ENCODE assay signal across 7 cellular contexts in the genomic region with DNA sequence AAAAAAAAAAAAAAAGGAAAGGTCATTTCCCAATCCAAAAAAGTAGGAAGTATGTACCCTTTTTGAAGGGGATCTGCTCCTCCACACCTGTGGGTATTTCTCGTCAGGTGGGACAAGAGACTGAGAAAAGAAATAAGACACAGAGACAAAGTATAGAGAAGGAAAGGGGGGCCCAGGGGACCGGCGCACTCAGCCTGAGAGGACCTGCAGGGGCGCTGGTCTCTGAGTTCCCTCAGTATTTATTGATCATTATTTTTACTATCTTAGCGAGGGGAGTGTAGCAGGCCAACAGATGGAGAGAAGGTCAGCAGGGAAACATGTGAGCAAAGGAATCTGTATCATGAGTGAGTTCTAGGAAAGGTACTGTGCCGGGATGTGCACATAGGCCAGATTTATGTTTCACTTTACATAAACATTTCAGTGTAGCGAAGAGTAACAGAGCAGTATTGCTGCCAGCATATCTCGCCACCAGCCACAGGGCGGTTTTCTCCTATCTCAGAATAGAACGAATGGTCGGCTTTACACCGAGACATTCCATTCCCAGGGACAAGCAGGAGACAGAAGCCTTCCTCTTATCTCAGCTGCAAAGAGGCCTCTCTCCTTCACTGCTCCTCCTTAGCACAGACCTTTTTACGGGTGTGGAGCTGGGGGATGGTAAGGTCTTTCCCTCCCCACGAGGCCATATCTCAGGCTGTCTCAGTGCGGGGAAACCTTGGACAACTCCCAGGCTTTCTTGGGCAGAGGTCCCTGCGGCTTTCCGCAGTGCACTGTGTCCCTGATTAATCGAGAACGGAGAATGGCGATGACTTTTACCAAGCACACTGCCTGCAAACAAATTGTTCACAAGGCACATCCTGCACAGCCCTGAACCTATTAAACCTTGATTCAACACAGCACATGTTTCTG. TPM values are rescaled to one million over a fixed set of nuclear protein-coding genes. Genes with fewer than 3 reads are reported as not detected.
DNase-seq lines count a peak whose midpoint lies in the region; ATAC-seq and TF ChIP-seq lines count a peak whose summit lies in the region.
"Not testable (repeated sequence)": the region's sequence is repeated elsewhere in the genome, so short reads cannot be mapped to it uniquely, and the experiment has no call there.

No MANE protein-coding gene starts in this region.

- WGBS in gastroesophageal sphincter (ENCODE audit: low coverage in 1 of 2), 2 donors: 25 to 31% methylated on average over 14 to 19 of the region's 20 CpGs
- WGBS in spleen, 5 donors: 71 to 89% (median 79%) methylated on average over 20 of the region's 20 CpGs

- H3K4me2 ChIP-seq in osteoblast (ENCODE audit: insufficient read depth, low read length): peak overlapping the region; percentile 76

- not testable (repeated sequence) for H4K20me1 ChIP-seq in osteoblast (ENCODE audit: insufficient read depth, low read length)

- not testable (repeated sequence) for TF ChIP-seq EP300 in gastroesophageal sphincter (IDR thresholded peaks at IDR 0.05)

- ATAC-seq in gastroesophageal sphincter: not testable (repeated sequence)

- TF ChIP-seq POLR2A in gastroesophageal sphincter (IDR thresholded peaks at IDR 0.05); spleen (IDR thresholded peaks at IDR 0.05): not testable (repeated sequence)

- not testable (repeated sequence) for H3K9me3 ChIP-seq in gastroesophageal sphincter; osteoblast (ENCODE audit: low read depth, low read length); spleen

- DNase-seq in HUDEP-2 (lab: John Stamatoyannopoulos, UW; ENCODE audit: unreplicated experiment in 76 of 76) (peak in 71 of 76 experiments; percentile 24 to 86 (median 63)), cerebellar cortex (ENCODE audit: low spot score) (peak; percentile 63), left kidney (ENCODE audit: low read depth, low spot score) (peak; percentile 62), spleen (peak; percentile 55)
- not testable (repeated sequence) for DNase-seq in osteoblast (ENCODE audit: insufficient read length, low spot score, missing footprints)

- intact Hi-C loops in spleen (cut with DNase I; ENCODE audit: low total_unique reads): not testable (repeated sequence)

- peak overlapping the region; percentile 76 for H2AFZ ChIP-seq in osteoblast (ENCODE audit: low read length)

- not testable (repeated sequence) for H3K27me3 ChIP-seq in gastroesophageal sphincter; osteoblast (ENCODE audit: insufficient read depth, low read length); spleen (replicated peaks in 1 of 7)

- peak overlapping the region; percentile 19 to 75 (median 65) for H3K27ac ChIP-seq in gastroesophageal sphincter
- not testable (repeated sequence) for H3K27ac ChIP-seq in osteoblast (ENCODE audit: low read depth, low read length); spleen

- peaks cover 0 to 46% (median 4%) of the 10 kb centered on the region in 3 donors for H3K4me1 ChIP-seq in gastroesophageal sphincter
- peaks cover 11% of the 10 kb centered on the region for H3K4me1 ChIP-seq in osteoblast (ENCODE audit: insufficient read depth, low read length)
- H3K4me1 ChIP-seq in spleen: peaks cover 8 to 39% (median 17%) of the 10 kb centered on the region in 6 donors

- H3K4me3 ChIP-seq in WI38 (ENCODE audit: low read depth, low read length) (0 out of 2 replicates have a peak overlapping the region, but pooled peaks have one; percentile 17), gastroesophageal sphincter (peak overlapping the region in 1 of 2 donors; percentile 14), osteoblast (ENCODE audit: insufficient read depth, low read length) (peak overlapping the region; percentile 52)
- not testable (repeated sequence) for H3K4me3 ChIP-seq in spleen

- TF ChIP-seq CTCF in WI38 (IDR thresholded peaks at IDR 0.05; ENCODE audit: low read depth, low read length) (0 out of 2 replicates have a peak, but pooled peaks have one; percentile 13), gastroesophageal sphincter (IDR thresholded peaks at IDR 0.05) (peak in 1 of 4 experiments; percentile 13), osteoblast (IDR thresholded peaks at IDR 0.05; ENCODE audit: extremely low read depth, low read depth, low read length) (peak; percentile 11)
- TF ChIP-seq CTCF in spleen (IDR thresholded peaks at IDR 0.05 in 8 of 11, conservative IDR thresholded peaks at IDR 0.05 in 3 of 11): not testable (repeated sequence)

- not testable (repeated sequence) for H3K36me3 ChIP-seq in gastroesophageal sphincter; osteoblast (ENCODE audit: insufficient read depth, low read length); spleen

- not testable (repeated sequence) for H3K79me2 ChIP-seq in osteoblast (ENCODE audit: insufficient read depth, low read length)

RNA-seq across cellular contexts. Expression of gene PGAP6, which starts 6.2 kb away (rescaled TPM):
- total RNA-seq in gastroesophageal sphincter (10 to 100 TPM; 19.9 to 47.6 (median 24.3) TPM), osteoblast (40.1 and 54.3 TPM in 2 replicates), spleen (10 to 100 TPM; 35.7 to 63.2 (median 51.0) TPM)
- 10 to 100 TPM; 19.5 to 40.6 (median 32.2) TPM for polyA plus RNA-seq in spleen

RNA-seq across cellular contexts. Expression of gene NME4, which starts 9.0 kb away (rescaled TPM):
- total RNA-seq in gastroesophageal sphincter (100 to 1,000 TPM in 3 of 4 donors, 10 to 100 TPM in 1; 61.1 to 169 (median 136) TPM), osteoblast (77.2 and 83.6 TPM in 2 replicates), spleen (10 to 100 TPM; 27.3 to 71.4 (median 50.0) TPM)
- polyA plus RNA-seq in spleen: 10 to 100 TPM; 43.4 to 75.8 (median 67.7) TPM

RNA-seq across cellular contexts. Expression of gene DECR2, which starts 13.7 kb away (rescaled TPM):
- 10 to 100 TPM; 11.7 to 25.4 (median 19.9) TPM for total RNA-seq in gastroesophageal sphincter
- total RNA-seq in osteoblast: 18.1 and 24.5 TPM in 2 replicates
- total RNA-seq in spleen: 10 to 100 TPM in 5 of 7 donors, 1 to 10 TPM in 2; 8.9 to 14.8 (median 11.7) TPM
- 10 to 100 TPM in 2 of 3 donors, 1 to 10 TPM in 1; 9.1 to 19.5 (median 14.1) TPM for polyA plus RNA-seq in spleen

RNA-seq across cellular contexts. Expression of gene MRPL28, which starts 17.7 kb away (rescaled TPM):
- 10 to 100 TPM; 47.7 to 93.5 (median 55.8) TPM for total RNA-seq in gastroesophageal sphincter
- total RNA-seq in osteoblast: 50.7 and 55.4 TPM in 2 replicates
- total RNA-seq in spleen: 10 to 100 TPM; 38.0 to 64.1 (median 48.0) TPM
- polyA plus RNA-seq in spleen: 100 to 1,000 TPM in 1 of 3 donors, 10 to 100 TPM in 2; 85.0 to 108 (median 85.7) TPM

RNA-seq across cellular contexts. Expression of gene AXIN1, which starts 35.5 kb away (rescaled TPM):
- total RNA-seq in gastroesophageal sphincter (10 to 100 TPM; 26.0 to 58.8 (median 32.9) TPM), osteoblast (21.5 and 21.7 TPM in 2 replicates), spleen (10 to 100 TPM; 22.6 to 27.3 (median 24.8) TPM)
- polyA plus RNA-seq in spleen: 10 to 100 TPM; 12.9 to 22.7 (median 13.6) TPM
